8 cellular contexts compared by ENCODE assay signal in genomic region chr9:32378993-32379729, GRCh38. TPM values are rescaled to one million over a fixed set of nuclear protein-coding genes. Genes with fewer than 3 reads are reported as not detected.
DNase-seq lines count a peak whose midpoint lies in the region; ATAC-seq and TF ChIP-seq lines count a peak whose summit lies in the region.

No MANE protein-coding gene starts in this region.

- H3K36me3 Mint-ChIP-seq in activated B cell treated with CpG ODN at 0.5 μM for 24 hours (ENCODE audit: low read depth): no peaks in the 10 kb centered on the region

- H3K4me3 ChIP-seq in mucosa of descending colon (no peak overlapping the region), upper lobe of right lung (no peak overlapping the region)

- H3K9me3 Mint-ChIP-seq in activated B cell treated with CpG ODN at 0.5 μM for 24 hours: no peaks in the 10 kb centered on the region

- no peak overlapping the region for H3K27ac Mint-ChIP-seq in activated B cell treated with CpG ODN at 0.5 μM for 24 hours

- intact Hi-C loops in activated B cell treated with CpG ODN at 0.5 μM for 24 hours (cut with micrococcal nuclease): loop anchor here (1.0 to 10.0 kb wide), 6 partner anchors 53 to 589 kb away; partner anchors contain the start of gene RIGI
- intact Hi-C loops in mucosa of descending colon (cut with DNase I, micrococcal nuclease): loop anchor here in 1 of 2 donors (5.0 to 10.0 kb wide), 3 partner anchors 146 to 586 kb away; partner anchors contain the start of genes NDUFB6 and RIGI
- intact Hi-C loops in upper lobe of right lung (cut with DNase I): loop anchor here (5.0 to 10.0 kb wide), 2 partner anchors 203 to 596 kb away; no protein-coding TSS in a partner anchor

- H3K9me3 ChIP-seq in mucosa of descending colon: no peaks in the 10 kb centered on the region
- H3K9me3 ChIP-seq in upper lobe of right lung: no peaks in the 10 kb centered on the region

- TF ChIP-seq CTCF in activated B cell treated with CpG ODN at 0.5 μM for 24 hours (IDR thresholded peaks at IDR 0.05): no peak
- peak; percentile 54 for TF ChIP-seq CTCF in mucosa of descending colon (IDR thresholded peaks at IDR 0.05)
- TF ChIP-seq CTCF in upper lobe of right lung (IDR thresholded peaks at IDR 0.05): peak; percentile 82

- DNase-seq in DMS153 treated with DMSO at 0.1 percent for 48 hours (lab: John Stamatoyannopoulos, UW; ENCODE audit: unreplicated experiment): peak; percentile 36
- DNase-seq in GM19240 (ENCODE audit: insufficient read length, low spot score): peak; percentile 32
- peak; percentile 66 for DNase-seq in NCI-H2196 treated with DMSO at 0.1 percent for 48 hours (lab: John Stamatoyannopoulos, UW; ENCODE audit: unreplicated experiment)
- DNase-seq in activated B cell treated with CpG ODN at 0.5 μM for 24 hours: no peak
- DNase-seq in epidermal melanocyte (ENCODE audit: insufficient read length, low spot score): peak; percentile 57
- peak in 1 of 3 donors; percentile 40 for DNase-seq in mucosa of descending colon
- no peak for DNase-seq in upper lobe of right lung

- H3K36me3 ChIP-seq in mucosa of descending colon (ENCODE audit: low read depth) (no peaks in the 10 kb centered on the region), upper lobe of right lung (no peaks in the 10 kb centered on the region)

- ATAC-seq in HG03196 (IDR thresholded peaks at IDR 0.05; ENCODE audit: unreplicated experiment): peak; percentile 75
- ATAC-seq in activated B cell treated with CpG ODN at 0.5 μM for 24 hours (ENCODE audit: low read depth): peak; percentile 80
- peak; percentile 86 for ATAC-seq in mucosa of descending colon
- ATAC-seq in upper lobe of right lung: peak; percentile 90

- no peak overlapping the region for H3K27ac ChIP-seq in upper lobe of right lung

- CTCF ChIA-PET in activated B cell treated with CpG ODN at 0.5 μM for 24 hours (lab: Charles Lee): interaction anchor here (0.7 to 5.6 kb wide), 29 partner anchors 7 to 592 kb away, joined by 3 to 440 read pairs (median 6); partner anchors contain the start of genes NDUFB6, RIGI, SMIM27 and TOPORS

- peaks cover 15% of the 10 kb centered on the region for H3K4me1 Mint-ChIP-seq in activated B cell treated with CpG ODN at 0.5 μM for 24 hours

- H3K27me3 ChIP-seq in upper lobe of right lung: no peaks in the 10 kb centered on the region

- H3K4me3 Mint-ChIP-seq in activated B cell treated with CpG ODN at 0.5 μM for 24 hours: no peak overlapping the region

- POLR2A ChIA-PET in activated B cell treated with CpG ODN at 0.5 μM for 24 hours (lab: Charles Lee): interaction anchor here (0.9 to 2.4 kb wide), 4 partner anchors 193 to 200 kb away, joined by 3 to 6 read pairs (median 4); partner anchors contain the start of gene NDUFB6

- peaks cover 27% of the 10 kb centered on the region for H3K27me3 Mint-ChIP-seq in activated B cell treated with CpG ODN at 0.5 μM for 24 hours

- H3K4me1 ChIP-seq in mucosa of descending colon (ENCODE audit: low read depth) (peaks cover 5% of the 10 kb centered on the region), upper lobe of right lung (peaks cover 13% of the 10 kb centered on the region)

RNA-seq across cellular contexts. Expression of gene ACO1, which starts 5.3 kb away (rescaled TPM):
- 10.3 and 10.4 TPM in 2 replicates for total RNA-seq in activated B cell treated with CpG ODN at 0.5 μM for 24 hours
- total RNA-seq in mucosa of descending colon: 10 to 100 TPM; 30.9 to 50.4 (median 32.6) TPM
- 32.9 TPM for total RNA-seq in upper lobe of right lung

Comparison
In these comparisons a context has a peak if more than half of its experiments do, and no peak if none do; other contexts are left out.
1. DNase-seq: peak in DMS153 treated with DMSO at 0.1 percent for 48 hours (single experiment), GM19240 (single experiment), NCI-H2196 treated with DMSO at 0.1 percent for 48 hours (single experiment) and epidermal melanocyte (single experiment); none in activated B cell treated with CpG ODN at 0.5 μM for 24 hours (single experiment) and upper lobe of right lung (single experiment).
2. Peak in every context shown above with its lines, with median percentiles within 50 percentile points of each other: ATAC-seq.